Comparison of ENCODE assay signal across 8 cellular contexts in the genomic region with DNA sequence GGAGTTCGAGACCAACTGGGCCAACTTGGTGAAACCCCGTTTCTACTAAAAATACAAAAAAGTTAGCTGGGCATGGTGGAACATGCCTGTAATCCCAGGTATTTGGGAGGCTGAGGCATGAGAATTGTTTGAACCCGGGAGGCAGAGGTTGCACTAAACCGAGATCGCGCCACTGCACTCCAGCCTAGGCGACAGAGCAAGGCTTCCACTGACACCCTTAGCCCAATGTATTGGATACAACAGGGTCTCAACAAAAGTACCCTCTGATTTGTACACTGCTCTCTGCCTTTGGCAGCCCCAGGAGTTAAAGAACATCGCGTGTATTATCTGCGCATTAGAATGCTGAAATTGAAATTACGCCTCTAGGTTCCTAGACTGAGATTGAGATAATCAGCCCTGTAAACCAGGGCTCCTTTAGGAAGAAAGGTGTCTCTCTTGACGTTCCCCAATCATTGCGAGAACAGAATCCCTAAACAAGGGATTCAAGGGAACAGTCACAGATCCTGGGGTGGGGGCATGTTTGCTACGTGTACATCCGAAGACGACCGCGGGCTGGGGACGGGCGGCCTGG. TPM values are rescaled to one million over a fixed set of nuclear protein-coding genes. Genes with fewer than 3 reads are reported as not detected.
DNase-seq lines count a peak whose midpoint lies in the region; ATAC-seq and TF ChIP-seq lines count a peak whose summit lies in the region.

No MANE protein-coding gene starts in this region.

- no peak overlapping the region for H2BK5ac ChIP-seq in mesenchymal stem cell (ENCODE audit: low read depth, low read length, poor library complexity, severe bottlenecking)

- H2BK15ac ChIP-seq in mesenchymal stem cell (ENCODE audit: low read depth, poor library complexity, severe bottlenecking) = no peak overlapping the region

- H3K18ac ChIP-seq in mesenchymal stem cell (ENCODE audit: low read depth in 1 of 2, low read length in 2 of 2) = peak overlapping the region; percentile 41 to 92

- H3K27me3 Mint-ChIP-seq in brain = peaks cover 4% of the 10 kb centered on the region

- H3K14ac ChIP-seq in mesenchymal stem cell (ENCODE audit: low read length in 2 of 2) = no peak overlapping the region

- no peak overlapping the region for H2BK12ac ChIP-seq in mesenchymal stem cell (ENCODE audit: low read length in 2 of 2)

- H4K91ac ChIP-seq in mesenchymal stem cell (ENCODE audit: low read length) = peak overlapping the region; percentile 68

- H2AK5ac ChIP-seq in mesenchymal stem cell (ENCODE audit: low read length, severe bottlenecking) = peak overlapping the region; percentile 15

- H3K27me3 ChIP-seq in mesenchymal stem cell (ENCODE audit: control insufficient read depth in 1 of 2, insufficient read depth in 1 of 2, low read length in 2 of 2) (no peaks in the 10 kb centered on the region), uterus (no peaks in the 10 kb centered on the region)

- no peak overlapping the region for H3K4ac ChIP-seq in mesenchymal stem cell (ENCODE audit: low read depth in 1 of 2, low read length in 2 of 2)

- peak overlapping the region; percentile 44 for H3K27ac ChIP-seq in mesenchymal stem cell (ENCODE audit: low read length, poor library complexity, severe bottlenecking)
- peak overlapping the region; percentile 91 to 99 for H3K27ac ChIP-seq in uterus

- H3K4me1 ChIP-seq in mesenchymal stem cell (ENCODE audit: control insufficient read depth, insufficient read depth, low read depth, low read length) (no peaks in the 10 kb centered on the region), uterus (no peaks in the 10 kb centered on the region)

- no peak overlapping the region for H3K23ac ChIP-seq in mesenchymal stem cell (ENCODE audit: low read length in 2 of 2)

- peak overlapping the region; percentile 91 for H3K9ac ChIP-seq in mesenchymal stem cell (ENCODE audit: low read length)

- TF ChIP-seq CTCF in brain (conservative IDR thresholded peaks at IDR 0.05) (no peak), uterus (IDR thresholded peaks at IDR 0.05) (no peak)

- H3K36me3 Mint-ChIP-seq in brain = no peaks in the 10 kb centered on the region

- TF ChIP-seq POLR2A in uterus (IDR thresholded peaks at IDR 0.05) = no peak

- peak overlapping the region; percentile 88 to 95 (median 92) for H3K4me3 Mint-ChIP-seq in brain

- H3K4me3 ChIP-seq in mesenchymal stem cell (ENCODE audit: insufficient read depth in 1 of 2, low read depth in 1 of 2, low read length in 2 of 2) (peak overlapping the region; percentile 78 to 89), uterus (peak overlapping the region; percentile 84 to 97)

- peak overlapping the region; percentile 76 for H3K4me2 ChIP-seq in mesenchymal stem cell (ENCODE audit: low read length, poor library complexity, severe bottlenecking)

- no peak for DNase-seq in mesenchymal stem cell
- DNase-seq in uterus = no peak
- no peak for DNase-seq in NCI-H187 treated with DMSO at 0.1 percent for 48 hours (lab: John Stamatoyannopoulos, UW)
- DNase-seq in NCI-H2029 (lab: John Stamatoyannopoulos, UW) = no peak

- 20% methylated on average over 19 of the region's 20 CpGs for WGBS in mesenchymal stem cell

- H3K36me3 ChIP-seq in mesenchymal stem cell (ENCODE audit: control insufficient read depth in 1 of 2, insufficient read depth in 2 of 2, low read depth in 1 of 2, low read length in 2 of 2) (peaks cover 0 to 8% of the 10 kb centered on the region in 2 experiments), uterus (no peaks in the 10 kb centered on the region)

- ATAC-seq in GM18519 (IDR thresholded peaks at IDR 0.05; ENCODE audit: low FRiP score, unreplicated experiment) (peak; percentile 11), HG03439 (IDR thresholded peaks at IDR 0.05; ENCODE audit: unreplicated experiment) (peak; percentile 2), HG03571 (IDR thresholded peaks at IDR 0.05; ENCODE audit: unreplicated experiment) (no peak)

- H3K27ac Mint-ChIP-seq in brain = peak overlapping the region; percentile 92 to 98 (median 96)

- peak overlapping the region; percentile 89 for H2AFZ ChIP-seq in mesenchymal stem cell (ENCODE audit: low read depth, low read length)

- H3K9me3 ChIP-seq in mesenchymal stem cell (ENCODE audit: control insufficient read depth, low read length) (no peaks in the 10 kb centered on the region), uterus (no peaks in the 10 kb centered on the region)

- H3K79me1 ChIP-seq in mesenchymal stem cell (replicated peaks; ENCODE audit: low read length, poor library complexity, severe bottlenecking) = no peaks in the 10 kb centered on the region

- intact Hi-C loops in uterus (cut with DNase I; ENCODE audit: low total_unique reads) = no loop called here

- H2BK120ac ChIP-seq in mesenchymal stem cell (ENCODE audit: low read depth, low read length) = peak overlapping the region; percentile 79

- H3K4me1 Mint-ChIP-seq in brain = peaks cover 39% of the 10 kb centered on the region

- no peaks in the 10 kb centered on the region for H3K9me3 Mint-ChIP-seq in brain

- H4K8ac ChIP-seq in mesenchymal stem cell (ENCODE audit: low read length) = peak overlapping the region; percentile 95

RNA-seq across cellular contexts. Expression of gene IPO5, which starts 21.9 kb away (rescaled TPM):
- 73.1 TPM for polyA plus RNA-seq in brain (ENCODE audit: insufficient read depth, low read depth, low replicate concordance)
- polyA plus RNA-seq in mesenchymal stem cell (2013, experiment 1 of 2) = 70.6 TPM
- 71.2 TPM for polyA plus RNA-seq in mesenchymal stem cell (2013, experiment 2 of 2)
- 100 to 1,000 TPM; 104 to 212 (median 147) TPM for total RNA-seq in uterus
